Comparison of ENCODE assay signal across 1 cellular context in the genomic region with DNA sequence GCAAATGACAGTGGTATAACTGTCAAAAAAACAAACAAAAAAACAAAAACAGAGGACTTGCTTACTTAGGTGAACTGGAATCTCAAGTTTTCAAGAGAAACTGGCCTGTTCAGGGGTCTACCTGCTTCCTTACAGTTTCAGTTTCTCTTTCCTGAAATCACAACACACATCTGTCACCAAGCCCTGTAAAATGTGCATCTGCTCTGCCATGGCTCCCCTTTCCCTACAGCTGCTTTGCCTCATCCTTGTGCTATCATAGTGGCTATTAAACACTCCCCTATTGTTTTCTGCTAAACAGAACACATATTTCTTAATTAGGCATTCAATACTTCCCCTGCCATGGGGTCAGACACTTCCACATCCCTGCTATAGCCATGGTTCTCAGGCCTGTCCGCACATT.
TF ChIP-seq lines count a peak whose summit lies in the region.

No MANE protein-coding gene starts in this region.

TF ChIP-seq in IMR-90, 13 proteins besides CTCF, POLR2A, EP300 and RAD21:
- TF ChIP-seq, protein P1, sequence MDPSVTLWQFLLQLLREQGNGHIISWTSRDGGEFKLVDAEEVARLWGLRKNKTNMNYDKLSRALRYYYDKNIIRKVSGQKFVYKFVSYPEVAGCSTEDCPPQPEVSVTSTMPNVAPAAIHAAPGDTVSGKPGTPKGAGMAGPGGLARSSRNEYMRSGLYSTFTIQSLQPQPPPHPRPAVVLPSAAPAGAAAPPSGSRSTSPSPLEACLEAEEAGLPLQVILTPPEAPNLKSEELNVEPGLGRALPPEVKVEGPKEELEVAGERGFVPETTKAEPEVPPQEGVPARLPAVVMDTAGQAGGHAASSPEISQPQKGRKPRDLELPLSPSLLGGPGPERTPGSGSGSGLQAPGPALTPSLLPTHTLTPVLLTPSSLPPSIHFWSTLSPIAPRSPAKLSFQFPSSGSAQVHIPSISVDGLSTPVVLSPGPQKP (IDR thresholded peaks at IDR 0.05; ENCODE audit: borderline replicate concordance, low read depth, low read length), result no peak
- no peak for TF ChIP-seq CEBPB (IDR thresholded peaks at IDR 0.05; ENCODE audit: low read depth, low read length)
- TF ChIP-seq MAZ (IDR thresholded peaks at IDR 0.05; ENCODE audit: borderline replicate concordance, low read depth, low read length), result no peak
- TF ChIP-seq NFE2L2 (IDR thresholded peaks at IDR 0.05; ENCODE audit: low read depth, low read length), result no peak
- no peak for TF ChIP-seq RCOR1 (IDR thresholded peaks at IDR 0.05; ENCODE audit: insufficient replicate concordance, low read length)
- no peak for TF ChIP-seq CHD1 (IDR thresholded peaks at IDR 0.05; ENCODE audit: low read depth, low read length)
